Comparison of ENCODE assay signal across 1 cellular context in genomic region chr17:75135946-75136345, GRCh38.
TF ChIP-seq lines count a peak whose summit lies in the region.

No MANE protein-coding gene starts in this region.

TF ChIP-seq in K562, 482 proteins besides CTCF, POLR2A, EP300 and RAD21:
- TF ChIP-seq ZNF668 (CRISPR knock-in tag; IDR thresholded peaks at IDR 0.05): no peak
- TF ChIP-seq VEZF1 (CRISPR knock-in tag; IDR thresholded peaks at IDR 0.05): no peak
- no peak for TF ChIP-seq RAD51 (IDR thresholded peaks at IDR 0.05; ENCODE audit: borderline replicate concordance, low read depth)
- TF ChIP-seq POLR2G (IDR thresholded peaks at IDR 0.05; ENCODE audit: low read depth, low read length): peak; percentile 46; the same call in 1 of the 2 replicates
